8 cellular contexts compared by ENCODE assay signal in the genomic region with DNA sequence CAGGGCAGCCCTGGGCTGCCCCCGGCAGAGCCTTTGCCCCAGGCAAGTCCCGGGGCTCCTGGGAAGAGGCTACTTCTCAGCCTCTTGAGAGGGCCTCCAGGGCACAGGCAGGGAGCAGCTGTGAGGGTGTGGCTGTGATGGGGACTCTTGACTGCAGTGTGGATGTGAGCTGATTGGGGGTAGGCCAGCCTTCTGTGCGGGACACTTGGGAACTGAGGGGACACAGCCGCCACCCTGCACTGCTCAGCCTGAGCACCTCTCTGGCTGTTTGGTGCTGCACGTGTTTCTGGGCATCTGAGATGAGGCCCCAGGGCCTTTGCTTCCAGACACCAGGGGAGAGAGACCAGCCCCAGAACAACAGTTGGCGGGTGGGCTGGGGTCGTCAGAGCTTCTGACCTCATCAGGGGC.
DNase-seq lines count a peak whose midpoint lies in the region; ATAC-seq and TF ChIP-seq lines count a peak whose summit lies in the region.

No MANE protein-coding gene starts in this region.

- TF ChIP-seq POLR2A in suprapubic skin (IDR thresholded peaks at IDR 0.05): no peak

- H3K79me2 ChIP-seq in ACC112 (ENCODE audit: control insufficient read depth, insufficient read depth, low read length, unreplicated experiment): peaks cover 72% of the 10 kb centered on the region

- TF ChIP-seq CTCF in fibroblast of the aortic adventitia (IDR thresholded peaks at IDR 0.05; ENCODE audit: insufficient read depth, low read length) (no peak), suprapubic skin (IDR thresholded peaks at IDR 0.05) (no peak)

- TF ChIP-seq EP300 in suprapubic skin (IDR thresholded peaks at IDR 0.05): no peak

- 63% methylated on average over 3 of the region's 7 CpGs for WGBS in suprapubic skin

- no peak for DNase-seq in SJSA1 (ENCODE audit: low read depth in 1 of 2, low spot score in 2 of 2)
- DNase-seq in fibroblast of the aortic adventitia (ENCODE audit: low read depth): no peak
- DNase-seq in suprapubic skin (ENCODE audit: low spot score in 2 of 2): no peak
- no peak for DNase-seq in mucosa of gallbladder (ENCODE audit: low spot score)
- DNase-seq in NCI-H446 treated with DMSO at 0.1 percent for 48 hours (lab: John Stamatoyannopoulos, UW): no peak

- H3K9me3 ChIP-seq in SJSA1 (replicated peaks) (no peaks in the 10 kb centered on the region), suprapubic skin (no peaks in the 10 kb centered on the region)

- H3K27ac ChIP-seq in ACC112 (ENCODE audit: low read depth, low read length): peak overlapping the region; percentile 76
- H3K27ac ChIP-seq in SJSA1: peak overlapping the region; percentile 94
- peak overlapping the region; percentile 68 for H3K27ac ChIP-seq in suprapubic skin

- H2AFZ ChIP-seq in ACC112 (ENCODE audit: low read length, unreplicated experiment): no peak overlapping the region

- ATAC-seq in GM21360 (IDR thresholded peaks at IDR 0.05; ENCODE audit: unreplicated experiment): peak; percentile 17
- ATAC-seq in GM18858 (IDR thresholded peaks at IDR 0.05; ENCODE audit: unreplicated experiment): no peak

- no peaks in the 10 kb centered on the region for H3K36me3 ChIP-seq in ACC112 (ENCODE audit: insufficient read depth, low read length)
- no peaks in the 10 kb centered on the region for H3K36me3 ChIP-seq in SJSA1
- H3K36me3 ChIP-seq in suprapubic skin: no peaks in the 10 kb centered on the region

- H3K4me3 ChIP-seq in ACC112 (ENCODE audit: low read depth, low read length): peak overlapping the region; percentile 35
- H3K4me3 ChIP-seq in SJSA1: no peak overlapping the region
- H3K4me3 ChIP-seq in fibroblast of the aortic adventitia (ENCODE audit: low read depth, low read length): peak overlapping the region; percentile 39
- peak overlapping the region; percentile 35 for H3K4me3 ChIP-seq in suprapubic skin

- H3K4me1 ChIP-seq in ACC112 (ENCODE audit: control insufficient read depth, insufficient read depth, low read length, unreplicated experiment) (peaks cover 45% of the 10 kb centered on the region), SJSA1 (replicated peaks) (peaks cover 32% of the 10 kb centered on the region), suprapubic skin (peaks cover 68% of the 10 kb centered on the region)

- H3K27me3 ChIP-seq in ACC112 (ENCODE audit: insufficient read depth, low read length) (no peaks in the 10 kb centered on the region), SJSA1 (replicated peaks) (no peaks in the 10 kb centered on the region), suprapubic skin (no peaks in the 10 kb centered on the region)
